11 cellular contexts compared by ENCODE assay signal in the genomic region with DNA sequence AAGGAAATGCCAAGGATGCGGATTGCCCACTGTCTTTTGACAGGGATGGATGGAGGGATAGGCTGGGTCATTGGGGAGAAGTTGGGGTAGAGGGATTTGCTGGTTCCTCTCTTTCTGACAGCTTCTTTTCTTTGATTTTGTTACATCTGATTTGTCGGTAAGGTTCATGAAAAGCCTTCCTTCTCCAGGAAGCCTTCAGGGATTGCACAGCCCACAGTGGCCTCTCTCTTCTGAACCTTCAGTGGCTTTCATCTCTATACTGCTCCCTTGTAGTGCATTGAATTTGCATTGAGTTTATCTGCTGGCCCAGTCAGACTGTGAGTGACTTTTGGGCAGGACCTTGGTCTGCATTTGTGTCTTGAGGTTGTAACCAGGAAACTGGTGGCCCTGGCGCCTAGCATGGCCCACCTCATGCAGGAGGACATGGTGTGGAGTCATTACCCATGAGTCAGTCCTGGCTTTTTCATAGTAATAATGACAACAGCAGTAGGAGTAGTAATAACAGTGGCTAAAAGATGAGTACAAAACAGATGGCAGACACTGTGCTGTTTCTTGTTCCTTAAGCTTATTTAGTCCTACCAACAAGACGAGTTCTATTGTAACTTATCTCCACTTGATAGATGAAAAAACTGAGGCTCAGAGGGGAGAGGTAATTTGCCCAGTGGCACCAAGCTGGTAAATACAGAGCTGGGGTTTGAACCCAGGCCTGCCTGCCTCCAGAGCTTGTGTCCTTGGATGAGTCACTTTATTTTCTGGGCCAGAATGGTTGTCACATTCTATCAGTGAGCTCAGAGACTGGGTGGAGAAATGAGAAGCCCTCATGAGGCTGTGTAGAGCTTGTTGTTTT. TPM values are rescaled to one million over a fixed set of nuclear protein-coding genes. Genes with fewer than 3 reads are reported as not detected.
DNase-seq lines count a peak whose midpoint lies in the region; ATAC-seq and TF ChIP-seq lines count a peak whose summit lies in the region.
"Had no signal": no experiment of that assay in that cellular context is flagged by ENCODE, and none has a peak within 500 bp of the region (broad histone marks: within the 10 kb centered on the region; RNA-seq: fewer than 3 reads in every experiment).

No MANE protein-coding gene starts in this region.

- H3K36me3 ChIP-seq in hepatocyte (replicated peaks; ENCODE audit: insufficient read depth, low read depth) (no peaks in the 10 kb centered on the region), uterus (no peaks in the 10 kb centered on the region)

- peak overlapping the region; percentile 73 for H3K4me2 ChIP-seq in hepatocyte

- H3K9me3 ChIP-seq in hepatocyte (ENCODE audit: low read depth) (no peaks in the 10 kb centered on the region), uterus (no peaks in the 10 kb centered on the region)

- no peak for TF ChIP-seq CTCF in hepatocyte (IDR thresholded peaks at IDR 0.05; ENCODE audit: poor library complexity)
- no peak for TF ChIP-seq CTCF in uterus (IDR thresholded peaks at IDR 0.05)

- H3K27me3 ChIP-seq in hepatocyte (no peaks in the 10 kb centered on the region), uterus (no peaks in the 10 kb centered on the region)

- no peaks in the 10 kb centered on the region for H3K9me3 Mint-ChIP-seq in activated T-helper 17 cell treated with anti-CD3 and anti-CD28 coated beads, Interleukin-2, amount 50 U/mL, for 72 hours
- H3K9me3 Mint-ChIP-seq: immature natural killer cell had no signal

- H3K4me3 Mint-ChIP-seq in activated T-helper 17 cell treated with anti-CD3 and anti-CD28 coated beads, Interleukin-2, amount 50 U/mL, for 72 hours = no peak overlapping the region
- H3K4me3 Mint-ChIP-seq: immature natural killer cell had no signal

- no peak overlapping the region for H3K27ac Mint-ChIP-seq in activated T-helper 17 cell treated with anti-CD3 and anti-CD28 coated beads, Interleukin-2, amount 50 U/mL, for 72 hours
- H3K27ac Mint-ChIP-seq: immature natural killer cell, progenitor cell of endocrine pancreas had no signal

- no peak overlapping the region for H2AFZ ChIP-seq in hepatocyte

- no peaks in the 10 kb centered on the region for H3K4me1 Mint-ChIP-seq in activated T-helper 17 cell treated with anti-CD3 and anti-CD28 coated beads, Interleukin-2, amount 50 U/mL, for 72 hours
- H3K4me1 Mint-ChIP-seq: immature natural killer cell had no signal

- H3K79me2 ChIP-seq in hepatocyte = peaks cover 98% of the 10 kb centered on the region

- peaks cover 3% of the 10 kb centered on the region for H3K27me3 Mint-ChIP-seq in activated T-helper 17 cell treated with anti-CD3 and anti-CD28 coated beads, Interleukin-2, amount 50 U/mL, for 72 hours
- H3K27me3 Mint-ChIP-seq: progenitor cell of endocrine pancreas had no signal

- H3K4me3 ChIP-seq in hepatocyte = no peak overlapping the region
- H3K4me3 ChIP-seq in uterus = no peak overlapping the region

- H3K36me3 Mint-ChIP-seq in activated T-helper 17 cell treated with anti-CD3 and anti-CD28 coated beads, Interleukin-2, amount 50 U/mL, for 72 hours (ENCODE audit: low read depth) = no peaks in the 10 kb centered on the region
- H3K36me3 Mint-ChIP-seq: immature natural killer cell had no signal

- no peak for TF ChIP-seq POLR2A in uterus (IDR thresholded peaks at IDR 0.05)

- 88% methylated on average over 4 of the region's 4 CpGs for WGBS in hepatocyte (ENCODE audit: low lambda C conversion rate, missing lambda C conversion rate)

- intact Hi-C loops in uterus (cut with DNase I; ENCODE audit: low total_unique reads) = no loop called here

- peaks cover 66% of the 10 kb centered on the region for H4K20me1 ChIP-seq in hepatocyte (ENCODE audit: insufficient read depth, poor library complexity, severe bottlenecking)

- H3K27ac ChIP-seq in hepatocyte (peak overlapping the region; percentile 91), uterus (peak overlapping the region; percentile 84 to 86)

- H3K4me1 ChIP-seq in hepatocyte (ENCODE audit: insufficient read depth) (peaks cover 32% of the 10 kb centered on the region), uterus (peaks cover 6 to 8% of the 10 kb centered on the region in 2 donors)

- DNase-seq in stimulated activated CD4-positive, alpha-beta T cell treated with anti-CD3 and anti-CD28 coated beads, Interleukin-1b, Interleukin-23, amount 100 ng/mL, for 48 hours = peak; percentile 31
- DNase-seq in stimulated activated CD4-positive, alpha-beta T cell treated with anti-CD3 and anti-CD28 coated beads, Interleukin-2, amount 100 ng/mL, for 24 hours = no peak
- DNase-seq in hepatocyte (ENCODE audit: low spot score) (no peak), uterus (no peak), NCI-H226 (no peak), NCI-H1092 (lab: John Stamatoyannopoulos, UW) (no peak), NCI-H2196 (lab: John Stamatoyannopoulos, UW; ENCODE audit: unreplicated experiment) (no peak)
- DNase-seq: activated gamma-delta T cell treated with Interleukin-2 at 50 U/mL for 16 hours, immature natural killer cell had no signal

- peak; percentile 86 for ATAC-seq in activated T-helper 17 cell treated with anti-CD3 and anti-CD28 coated beads, Interleukin-2, amount 50 U/mL, for 72 hours (replicated peaks)

- no peaks in the 10 kb centered on the region for H3K9me2 ChIP-seq in hepatocyte (replicated peaks; ENCODE audit: insufficient read depth)

RNA-seq across cellular contexts. Expression of gene SMAD6, which starts 28.4 kb away (rescaled TPM):
- total RNA-seq in activated T-helper 17 cell treated with anti-CD3 and anti-CD28 coated beads, Interleukin-2, amount 50 U/mL, for 72 hours = under 1 TPM in 1 of 2 donors, not detected in 1; 0.19 TPM
- total RNA-seq in hepatocyte (26.4 and 35.4 TPM in 2 replicates), uterus (10 to 100 TPM in 3 of 4 donors, 1 to 10 TPM in 1; 9.4 to 30.1 (median 19.1) TPM)
- 24.2 and 26.6 TPM in 2 replicates for polyA plus RNA-seq in hepatocyte
- polyA plus RNA-seq: immature natural killer cell had no signal

Comparison
In these comparisons a context has a peak if more than half of its experiments do, and no peak if none do; other contexts are left out.
1. RNA of gene SMAD6, which starts 28.4 kb away (total RNA-seq): 26.4 to 35.4 TPM in hepatocyte and 9.4 to 30.1 TPM in uterus; 0.19 TPM in activated T-helper 17 cell treated with anti-CD3 and anti-CD28 coated beads, Interleukin-2, amount 50 U/mL, for 72 hours; every median in the first group is over 4 times any median in the second.